Comparison of ENCODE assay signal across 1 cellular context in the genomic region with DNA sequence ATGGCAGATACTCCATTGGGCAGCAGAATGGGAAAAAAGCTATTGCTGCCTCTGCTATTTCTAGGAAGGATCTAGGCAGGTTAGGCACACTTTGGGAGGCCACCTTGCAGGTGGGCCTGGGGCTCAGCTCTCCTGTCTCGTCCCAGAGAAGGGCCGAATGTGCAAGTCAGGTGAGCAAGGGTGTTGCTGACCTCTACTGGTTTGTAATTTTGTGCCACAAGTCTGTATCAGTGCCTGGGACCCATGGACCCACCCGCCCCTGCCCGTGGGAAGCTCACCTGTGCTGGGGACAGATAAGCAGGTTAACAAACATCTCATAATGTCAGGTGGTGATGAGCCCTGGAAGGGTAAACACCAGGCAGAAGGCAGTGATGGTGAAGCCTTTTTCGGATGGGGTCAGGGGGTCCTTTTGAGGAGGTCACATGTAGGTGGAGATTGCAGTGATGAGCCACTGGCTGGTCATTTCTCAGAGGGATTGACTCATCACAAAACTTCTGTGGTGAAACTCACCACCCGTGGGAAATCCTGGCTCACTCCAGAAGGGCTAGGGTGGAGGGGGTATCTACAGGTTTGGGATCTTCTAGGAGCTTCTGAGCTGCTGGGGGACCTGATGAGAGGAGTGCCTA.
TF ChIP-seq lines count a peak whose summit lies in the region.

No MANE protein-coding gene starts in this region.

TF ChIP-seq in GM23338, 12 proteins besides CTCF, POLR2A, EP300 and RAD21 (continued from another document):
- TF ChIP-seq, protein P1, sequence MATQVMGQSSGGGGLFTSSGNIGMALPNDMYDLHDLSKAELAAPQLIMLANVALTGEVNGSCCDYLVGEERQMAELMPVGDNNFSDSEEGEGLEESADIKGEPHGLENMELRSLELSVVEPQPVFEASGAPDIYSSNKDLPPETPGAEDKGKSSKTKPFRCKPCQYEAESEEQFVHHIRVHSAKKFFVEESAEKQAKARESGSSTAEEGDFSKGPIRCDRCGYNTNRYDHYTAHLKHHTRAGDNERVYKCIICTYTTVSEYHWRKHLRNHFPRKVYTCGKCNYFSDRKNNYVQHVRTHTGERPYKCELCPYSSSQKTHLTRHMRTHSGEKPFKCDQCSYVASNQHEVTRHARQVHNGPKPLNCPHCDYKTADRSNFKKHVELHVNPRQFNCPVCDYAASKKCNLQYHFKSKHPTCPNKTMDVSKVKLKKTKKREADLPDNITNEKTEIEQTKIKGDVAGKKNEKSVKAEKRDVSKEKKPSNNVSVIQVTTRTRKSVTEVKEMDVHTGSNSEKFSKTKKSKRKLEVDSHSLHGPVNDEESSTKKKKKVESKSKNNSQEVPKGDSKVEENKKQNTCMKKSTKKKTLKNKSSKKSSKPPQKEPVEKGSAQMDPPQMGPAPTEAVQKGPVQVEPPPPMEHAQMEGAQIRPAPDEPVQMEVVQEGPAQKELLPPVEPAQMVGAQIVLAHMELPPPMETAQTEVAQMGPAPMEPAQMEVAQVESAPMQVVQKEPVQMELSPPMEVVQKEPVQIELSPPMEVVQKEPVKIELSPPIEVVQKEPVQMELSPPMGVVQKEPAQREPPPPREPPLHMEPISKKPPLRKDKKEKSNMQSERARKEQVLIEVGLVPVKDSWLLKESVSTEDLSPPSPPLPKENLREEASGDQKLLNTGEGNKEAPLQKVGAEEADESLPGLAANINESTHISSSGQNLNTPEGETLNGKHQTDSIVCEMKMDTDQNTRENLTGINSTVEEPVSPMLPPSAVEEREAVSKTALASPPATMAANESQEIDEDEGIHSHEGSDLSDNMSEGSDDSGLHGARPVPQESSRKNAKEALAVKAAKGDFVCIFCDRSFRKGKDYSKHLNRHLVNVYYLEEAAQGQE (IDR thresholded peaks at IDR 0.05; ENCODE audit: unreplicated experiment): no peak
- TF ChIP-seq ZNF331 (CRISPR knock-in tag; IDR thresholded peaks at IDR 0.05; ENCODE audit: low read depth): no peak
- TF ChIP-seq JUNB (IDR thresholded peaks at IDR 0.05; ENCODE audit: unreplicated experiment): no peak
- no peak for TF ChIP-seq STAT1 (IDR thresholded peaks at IDR 0.05; ENCODE audit: unreplicated experiment)
- TF ChIP-seq EZH2phosphoT487 (IDR thresholded peaks at IDR 0.05; ENCODE audit: unreplicated experiment): no peak
TF ChIP-seq in GM23338: peak in this region for 0.
